Comparison of ENCODE assay signal across 33 cellular contexts in the genomic region with DNA sequence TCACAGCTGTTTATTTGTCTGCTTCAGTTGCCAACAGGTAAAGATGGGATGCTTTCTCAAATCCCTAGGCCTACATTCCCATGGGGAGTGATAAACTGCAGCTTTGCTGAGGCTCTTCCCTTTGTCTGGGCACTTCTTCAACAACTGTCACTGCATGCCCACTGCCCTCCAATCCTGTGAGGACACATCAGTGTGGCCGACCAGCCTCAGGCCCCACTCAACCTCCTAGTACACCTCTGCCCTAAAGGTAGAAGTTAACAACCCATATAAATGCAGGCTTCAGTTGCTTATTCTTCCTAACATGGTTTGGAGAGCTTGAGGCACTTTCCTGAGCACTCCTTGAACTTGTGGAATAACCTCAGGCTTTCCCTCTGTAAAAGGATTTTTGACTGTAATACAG. TPM values are rescaled to one million over a fixed set of nuclear protein-coding genes. Genes with fewer than 3 reads are reported as not detected.
"Had no signal": no experiment of that assay in that cellular context is flagged by ENCODE, and none has a peak within 500 bp of the region (broad histone marks: within the 10 kb centered on the region; RNA-seq: fewer than 3 reads in every experiment).

No MANE protein-coding gene starts in this region.

- H3K27me3 ChIP-seq: neutrophil, pancreas, right lobe of liver, spleen, suprapubic skin, testis, tibial artery, transverse colon, upper lobe of right lung, uterus had no signal

- H3K4me3 ChIP-seq: pancreas, prostate gland, right lobe of liver, skin epidermis, smooth muscle cell, spleen, suprapubic skin, testis, tibial artery, transverse colon, upper lobe of right lung, uterus had no signal

- H3K27ac Mint-ChIP-seq: natural killer cell treated with Interleukin-12 subunit alpha and Interleukin-12 subunit beta and Interleukin-15 and Interleukin-18, amount 100 ng/mL, for 72 hours; stimulated activated memory B cell treated with anti-CD40 and anti-IgM and Interleukin-4, amounts not matched to agents 10 μg/mL and 1 μg/mL and 100 μg/mL, for 72 hours; type B pancreatic cell had no signal

- H3K9me3 Mint-ChIP-seq: naive B cell; naive thymus-derived CD8-positive, alpha-beta T cell; natural killer cell treated with Interleukin-12 subunit alpha and Interleukin-12 subunit beta and Interleukin-15 and Interleukin-18, amount 100 ng/mL, for 72 hours; nephron progenitor cell; stimulated activated memory B cell treated with anti-CD40 and anti-IgM and Interleukin-4, amounts not matched to agents 10 μg/mL and 1 μg/mL and 100 μg/mL, for 72 hours; stimulated activated naive CD8-positive, alpha-beta T cell treated with anti-CD3 and anti-CD28 coated beads, Interleukin-15, amount 100 ng/mL, for 72 hours; type B pancreatic cell had no signal

- H3K9me3 ChIP-seq: neutrophil, pancreas, prostate gland, right lobe of liver, spleen, suprapubic skin, testis, tibial artery, transverse colon, upper lobe of right lung, uterus had no signal

- ATAC-seq: naive thymus-derived CD8-positive, alpha-beta T cell; natural killer cell treated with Interleukin-12 subunit alpha and Interleukin-12 subunit beta and Interleukin-15 and Interleukin-18, amount 100 ng/mL, for 72 hours; pancreas; right cardiac atrium; right lobe of liver; stimulated activated memory B cell treated with anti-CD40 and anti-IgM and Interleukin-4, amounts not matched to agents 10 μg/mL and 1 μg/mL and 100 μg/mL, for 72 hours; stimulated activated naive CD8-positive, alpha-beta T cell treated with anti-CD3 and anti-CD28 coated beads, Interleukin-15, amount 100 ng/mL, for 72 hours; stimulated activated naive CD8-positive, alpha-beta T cell treated with anti-CD3 and anti-CD28 coated beads, Interleukin-15, Interleukin-2, amounts not matched to agents 100 U/mL and 50 U/mL, for 24 hours; upper lobe of right lung had no signal

- H3K36me3 Mint-ChIP-seq: natural killer cell treated with Interleukin-12 subunit alpha and Interleukin-12 subunit beta and Interleukin-15 and Interleukin-18, amount 100 ng/mL, for 72 hours had no signal

- DNase-seq: naive B cell; naive thymus-derived CD8-positive, alpha-beta T cell; nephron progenitor cell; nucleus accumbens; pancreas; right cardiac atrium; right lobe of liver; spleen; stimulated activated CD4-positive, alpha-beta T cell treated with anti-CD3 and anti-CD28 coated beads, Interleukin-12 subunit alpha, Interleukin-12 subunit beta, amount 100 ng/mL, for 4 hours; stimulated activated CD4-positive, alpha-beta T cell treated with anti-CD3 and anti-CD28 coated beads, Interleukin-1b, Interleukin-23, amount 100 ng/mL, for 48 hours; stimulated activated CD4-positive, alpha-beta T cell treated with anti-CD3 and anti-CD28 coated beads, Interleukin-4, amount 100 ng/mL, for 1 hour; stimulated activated CD4-positive, alpha-beta T cell treated with anti-CD3 and anti-CD28 coated beads, Interleukin-4, amount 100 ng/mL, for 4 hours; stimulated activated CD8-positive, alpha-beta memory T cell treated with anti-CD3 and anti-CD28 coated beads, Interleukin-4, amount 100 ng/mL, for 48 hours; stimulated activated naive CD4-positive, alpha-beta T cell; stimulated activated naive CD8-positive, alpha-beta T cell treated with anti-CD3 and anti-CD28 coated beads, Interleukin-15, amount 100 ng/mL, for 72 hours; stimulated activated naive CD8-positive, alpha-beta T cell treated with anti-CD3 and anti-CD28 coated beads, Interleukin-15, Interleukin-2, amounts not matched to agents 100 U/mL and 50 U/mL, for 24 hours; substantia nigra; testis; tibial artery; transverse colon; upper lobe of right lung; uterus had no signal

- H3K36me3 ChIP-seq: neutrophil, pancreas, right lobe of liver, transverse colon, upper lobe of right lung, uterus had no signal

- H3K4me1 ChIP-seq: pancreas, prostate gland, right lobe of liver, spleen, tibial artery, upper lobe of right lung, uterus had no signal

- H3K4me3 Mint-ChIP-seq: naive B cell; naive thymus-derived CD8-positive, alpha-beta T cell; natural killer cell treated with Interleukin-12 subunit alpha and Interleukin-12 subunit beta and Interleukin-15 and Interleukin-18, amount 100 ng/mL, for 72 hours; nephron progenitor cell; stimulated activated memory B cell treated with anti-CD40 and anti-IgM and Interleukin-4, amounts not matched to agents 10 μg/mL and 1 μg/mL and 100 μg/mL, for 72 hours; stimulated activated naive CD8-positive, alpha-beta T cell treated with anti-CD3 and anti-CD28 coated beads, Interleukin-15, amount 100 ng/mL, for 72 hours; type B pancreatic cell had no signal

- H3K27ac ChIP-seq: neutrophil, pancreas, prostate gland, right lobe of liver, skin epidermis, spleen, suprapubic skin, testis, tibial artery, transverse colon, upper lobe of right lung, uterus had no signal

- H3K4me1 Mint-ChIP-seq: naive B cell; naive thymus-derived CD8-positive, alpha-beta T cell; stimulated activated memory B cell treated with anti-CD40 and anti-IgM and Interleukin-4, amounts not matched to agents 10 μg/mL and 1 μg/mL and 100 μg/mL, for 72 hours; stimulated activated naive CD8-positive, alpha-beta T cell treated with anti-CD3 and anti-CD28 coated beads, Interleukin-15, amount 100 ng/mL, for 72 hours had no signal

- H3K27me3 Mint-ChIP-seq: naive B cell; naive thymus-derived CD8-positive, alpha-beta T cell; natural killer cell treated with Interleukin-12 subunit alpha and Interleukin-12 subunit beta and Interleukin-15 and Interleukin-18, amount 100 ng/mL, for 72 hours; stimulated activated memory B cell treated with anti-CD40 and anti-IgM and Interleukin-4, amounts not matched to agents 10 μg/mL and 1 μg/mL and 100 μg/mL, for 72 hours; stimulated activated naive CD8-positive, alpha-beta T cell treated with anti-CD3 and anti-CD28 coated beads, Interleukin-15, amount 100 ng/mL, for 72 hours; type B pancreatic cell had no signal

RNA-seq across cellular contexts. Expression of gene ROPN1B, which starts 49.6 kb away (rescaled TPM):
- total RNA-seq: naive thymus-derived CD8-positive, alpha-beta T cell; natural killer cell treated with Interleukin-12 subunit alpha and Interleukin-12 subunit beta and Interleukin-15 and Interleukin-18, amount 100 ng/mL, for 72 hours; osteocyte; posterior vena cava; renal cortical epithelial cell; smooth muscle cell; spleen; transverse colon; upper lobe of right lung had no signal
- polyA plus RNA-seq: naive thymus-derived CD8-positive, alpha-beta T cell; smooth muscle cell; spleen had no signal
